In the genomic region with DNA sequence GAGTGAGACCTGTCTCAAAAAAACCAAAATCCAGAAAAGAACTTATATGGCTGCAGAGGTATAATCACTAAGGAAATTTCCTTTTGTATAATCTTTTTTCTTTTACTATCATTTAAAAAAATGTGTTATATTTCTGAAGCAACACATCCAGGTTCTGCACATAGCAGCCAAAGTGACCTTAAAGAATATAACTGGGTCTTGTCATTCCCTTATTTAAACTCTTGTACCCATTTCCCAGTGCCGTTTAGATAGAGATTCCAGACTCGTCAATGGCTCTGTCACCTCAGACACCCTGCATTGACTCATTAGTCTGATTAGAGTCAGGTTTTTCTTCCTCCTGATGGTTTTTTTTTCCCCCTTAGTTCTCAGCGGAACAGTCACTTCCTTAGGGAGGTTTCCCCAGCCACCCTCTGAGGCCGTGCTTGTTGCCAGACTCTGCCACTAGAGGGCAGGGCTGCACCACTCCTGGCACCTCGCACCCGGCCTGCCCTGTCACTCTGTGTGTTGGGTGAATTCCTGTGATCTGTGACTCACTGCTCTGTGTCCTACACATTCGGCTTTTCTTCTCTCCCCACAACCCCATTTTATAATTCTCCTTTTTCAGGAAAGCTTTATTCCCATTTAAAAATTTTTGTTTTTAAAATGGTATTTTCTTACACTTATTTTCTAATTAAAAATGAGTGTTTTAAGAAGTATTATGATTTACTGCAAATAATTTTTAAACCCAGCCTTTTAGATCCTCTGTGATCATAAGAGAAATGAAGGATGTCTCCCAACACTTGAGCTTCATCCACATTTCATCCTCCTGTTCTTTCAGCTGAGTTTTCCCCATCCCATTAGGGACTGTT, we compare ENCODE assay signal across 8 cellular contexts. TPM values are rescaled to one million over a fixed set of nuclear protein-coding genes. Genes with fewer than 3 reads are reported as not detected.
DNase-seq lines count a peak whose midpoint lies in the region; ATAC-seq and TF ChIP-seq lines count a peak whose summit lies in the region.

No MANE protein-coding gene starts in this region.

- H3K36me3 ChIP-seq in breast epithelium = no peaks in the 10 kb centered on the region

- H3K4me3 ChIP-seq in WI38 (ENCODE audit: low read depth, low read length) = no peak overlapping the region
- no peak overlapping the region for H3K4me3 ChIP-seq in breast epithelium

- TF ChIP-seq CTCF in WI38 (IDR thresholded peaks at IDR 0.05; ENCODE audit: low read depth, low read length) (peak; percentile 96), breast epithelium (IDR thresholded peaks at IDR 0.05) (peak; percentile 71 to 96 (median 89))

- no peaks in the 10 kb centered on the region for H3K4me1 ChIP-seq in breast epithelium

- peak; percentile 90 for ATAC-seq in HG02884 (IDR thresholded peaks at IDR 0.05; ENCODE audit: unreplicated experiment)

- no peaks in the 10 kb centered on the region for H3K27me3 ChIP-seq in breast epithelium

- H3K9me3 ChIP-seq in breast epithelium = no peaks in the 10 kb centered on the region

- intact Hi-C loops in breast epithelium (cut with DNase I; ENCODE audit: low total_unique reads) = no loop called here

- H3K27ac ChIP-seq in breast epithelium = peak overlapping the region; percentile 52 to 81

- peak; percentile 70 for DNase-seq in NK-92 treated with Interleukin-12 subunit alpha and Interleukin-12 subunit beta, amount 100 ng/mL, for 24 hours (lab: John Stamatoyannopoulos, UW)
- no peak for DNase-seq in NK-92 (lab: John Stamatoyannopoulos, UW; ENCODE audit: unreplicated experiment)
- peak; percentile 36 for DNase-seq in NCI-H2029 treated with DMSO at 0.1 percent for 48 hours (lab: John Stamatoyannopoulos, UW)
- DNase-seq in breast epithelium (ENCODE audit: low spot score in 2 of 2) = peak; percentile 79 to 94
- peak; percentile 89 for DNase-seq in iris pigment epithelial cell (ENCODE audit: low read depth)
- peak; percentile 84 to 96 (median 87) for DNase-seq in stimulated activated CD4-positive, alpha-beta T cell treated with anti-CD3 and anti-CD28 coated beads, Interleukin-12 subunit alpha, Interleukin-12 subunit beta, amount 100 ng/mL, for 48 hours (ENCODE audit: low read depth in 2 of 3, low spot score in 1 of 3)

- no peak for TF ChIP-seq POLR2A in breast epithelium (IDR thresholded peaks at IDR 0.05)

RNA-seq across cellular contexts. Expression of gene HTT, which starts 32.1 kb away (rescaled TPM):
- total RNA-seq in breast epithelium = 10 to 100 TPM; 53.8 to 71.1 (median 55.1) TPM

RNA-seq across cellular contexts. Expression of gene HTT-AS, which starts 32.2 kb away (rescaled TPM):
- not detected for total RNA-seq in breast epithelium
